12 cellular contexts compared by ENCODE assay signal in the genomic region with DNA sequence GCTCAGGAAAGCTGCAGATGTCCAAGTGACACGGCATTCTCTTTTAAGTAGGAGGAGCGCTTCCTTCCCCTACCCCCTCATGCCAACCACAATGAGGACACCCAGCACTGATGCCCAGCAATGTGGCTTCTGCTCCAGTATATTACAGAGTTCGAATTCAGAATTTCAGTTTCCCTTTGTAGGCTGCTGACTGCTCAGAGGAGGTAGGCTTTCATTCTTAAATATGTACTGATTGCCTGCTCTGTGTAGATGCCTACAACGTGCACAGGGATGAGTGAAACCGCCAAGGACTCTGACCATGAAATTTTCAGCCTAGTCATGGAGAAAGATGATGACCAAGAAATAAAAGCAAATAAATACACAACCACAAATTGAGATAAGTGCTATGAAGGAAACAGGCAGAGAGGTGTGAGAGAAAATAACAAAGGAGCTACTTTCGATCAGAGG. TPM values are rescaled to one million over a fixed set of nuclear protein-coding genes. Genes with fewer than 3 reads are reported as not detected.
DNase-seq lines count a peak whose midpoint lies in the region; ATAC-seq, FAIRE-seq and TF ChIP-seq lines count a peak whose summit lies in the region.
"Had no signal": no experiment of that assay in that cellular context is flagged by ENCODE, and none has a peak within 500 bp of the region (broad histone marks: within the 10 kb centered on the region; RNA-seq: fewer than 3 reads in every experiment).

No MANE protein-coding gene starts in this region.

- H3K27me3 ChIP-seq in K562 (ENCODE audit: control insufficient read depth in 2 of 2, insufficient read depth in 2 of 2, low read length in 2 of 2) = no peaks in the 10 kb centered on the region

- in situ Hi-C loops in K562 (cut with MboI) = no loop called here

- intact Hi-C loops in CD14-positive monocyte (cut with micrococcal nuclease) (no loop called here), K562 (cut with micrococcal nuclease) (no loop called here), posterior vena cava (cut with DNase I) (no loop called here)

- no peak for TF ChIP-seq CTCF in CD14-positive monocyte (IDR thresholded peaks at IDR 0.05)
- TF ChIP-seq CTCF in K562 (IDR thresholded peaks at IDR 0.05 in 2 of 3, conservative IDR thresholded peaks at IDR 0.05 in 1 of 3; ENCODE audit: insufficient read depth in 2 of 3, low read depth in 1 of 3, low read length in 3 of 3) = no peak

- no peak for TF ChIP-seq EP300 in K562 (IDR thresholded peaks at IDR 0.05; ENCODE audit: low read length)

- no peak overlapping the region for H3K4me3 ChIP-seq in K562

- no peaks in the 10 kb centered on the region for H3K79me2 ChIP-seq in K562 (ENCODE audit: control insufficient read depth, insufficient read depth, low read length)

- H3K36me3 ChIP-seq in K562 (ENCODE audit: control insufficient read depth, insufficient read depth, low read length) = no peaks in the 10 kb centered on the region

- H3K9me3 ChIP-seq in K562 (replicated peaks; ENCODE audit: control insufficient read depth, insufficient read depth, low read depth, low read length) = no peaks in the 10 kb centered on the region

- no peak overlapping the region for H3K4me3 Mint-ChIP-seq in CD14-positive monocyte

- 27% methylated on average over 6 of the region's 6 CpGs for WGBS in K562 (ENCODE audit: insufficient coverage, low coverage, missing lambda C conversion rate)

- peak overlapping the region; percentile 20 to 86 (median 63) for H3K27ac Mint-ChIP-seq in CD14-positive monocyte

- FAIRE-seq in K562 (lab: Jason Lieb, UNC) = no peak

- TF ChIP-seq RAD21 in K562 (CRISPR knock-in tag; conservative IDR thresholded peaks at IDR 0.05 in 1 of 2, IDR thresholded peaks at IDR 0.05 in 1 of 2) = peak in 1 of 2 experiments; percentile 17; a peak in 1 of 4 replicates

- H3K4me1 Mint-ChIP-seq in CD14-positive monocyte = peaks cover 32% of the 10 kb centered on the region

- H3K4me1 ChIP-seq in K562 (replicated peaks in 1 of 2; ENCODE audit: control insufficient read depth in 2 of 2, insufficient read depth in 2 of 2, low read length in 2 of 2) = peaks cover 16 to 31% of the 10 kb centered on the region in 2 experiments

- peaks cover 0 to 3% (median 0%) of the 10 kb centered on the region in 7 donors for H3K9me3 Mint-ChIP-seq in CD14-positive monocyte

- BruUV-seq in K562 (replicated peaks; lab: Mats Ljungman, UMichigan) = no TSS peak

- CTCF ChIA-PET in K562 (lab: Yijun Ruan, JAX; ENCODE audit: low intra/inter-chr PET ratio) = no interaction called here

- H3K36me3 Mint-ChIP-seq in CD14-positive monocyte = no peaks in the 10 kb centered on the region

- peak overlapping the region; percentile 87 for H2AFZ ChIP-seq in K562 (ENCODE audit: low read depth, low read length)

- ATAC-seq in GM18909 (IDR thresholded peaks at IDR 0.05; ENCODE audit: poor library complexity, unreplicated experiment) = peak; percentile 53
- ATAC-seq in HG03442 (IDR thresholded peaks at IDR 0.05; ENCODE audit: unreplicated experiment) = peak; percentile 34
- peak; percentile 20 for ATAC-seq in K562
- no peak for ATAC-seq in HG03342 (IDR thresholded peaks at IDR 0.05; ENCODE audit: unreplicated experiment)
- ATAC-seq: left ventricle myocardium superior had no signal

- H3K27ac ChIP-seq in K562 (ENCODE audit: extremely low read depth, low read depth, low read length) = peak overlapping the region; percentile 52; the same call in 2 of the 3 replicates

- no peaks in the 10 kb centered on the region for H4K20me1 ChIP-seq in K562 (replicated peaks; ENCODE audit: control insufficient read depth, insufficient read depth, low read length)

- peak overlapping the region; percentile 54; the same call in 1 of the 2 replicates for H3K4me2 ChIP-seq in K562 (ENCODE audit: insufficient read depth, low read length)

- DNase-seq in CD14-positive monocyte (ENCODE audit: low spot score) (no peak), K562 (ENCODE audit: extremely low read depth in 1 of 4, low spot score in 3 of 4) (no peak), dermis blood vessel endothelial cell (no peak), middle frontal gyrus (ENCODE audit: extremely low spot score, low spot score) (no peak), posterior vena cava (ENCODE audit: low spot score) (no peak)
- DNase-seq: activated CD4-positive, CD25-positive, alpha-beta regulatory T cell; left ventricle myocardium superior; NCI-H1105; stimulated activated CD8-positive, alpha-beta memory T cell treated with anti-CD3 and anti-CD28 coated beads, Interleukin-4, amount 100 ng/mL, for 48 hours had no signal

- peaks cover 0 to 2% (median 0%) of the 10 kb centered on the region in 3 donors for H3K27me3 Mint-ChIP-seq in CD14-positive monocyte (ENCODE audit: low read depth in 3 of 3)

- peak overlapping the region; percentile 22 to 67; a peak in 2 of 4 replicates for H3K9ac ChIP-seq in K562 (ENCODE audit: insufficient read depth in 1 of 2, low read depth in 2 of 2, low read length in 2 of 2)

- POLR2A ChIA-PET in K562 (lab: Yijun Ruan, JAX) = interaction anchor here (0.7 to 1.0 kb wide), 3 partner anchors 23 to 66 kb away, joined by 3 read pairs; no protein-coding TSS in a partner anchor

- TF ChIP-seq POLR2A in K562 (conservative IDR thresholded peaks at IDR 0.05) = no peak

- H3K9me1 ChIP-seq in K562 (ENCODE audit: control insufficient read depth, insufficient read depth, low read length) = no peaks in the 10 kb centered on the region

TF ChIP-seq in K562, 482 proteins besides CTCF, POLR2A, EP300 and RAD21 (continues in another document):
- TF ChIP-seq RCOR1 (IDR thresholded peaks at IDR 0.05; ENCODE audit: borderline replicate concordance in 1 of 2, low read depth in 2 of 2, low read length in 2 of 2) (no peak), NFE2 (IDR thresholded peaks at IDR 0.05; ENCODE audit: low read depth) (peak; percentile 72), MAFF (IDR thresholded peaks at IDR 0.05; ENCODE audit: low read length) (peak; percentile 18; the same call in 1 of the 2 replicates), GABPB1 (CRISPR knock-in tag; IDR thresholded peaks at IDR 0.05) (no peak), KHSRP (IDR thresholded peaks at IDR 0.05) (no peak), HDAC3 (IDR thresholded peaks at IDR 0.05; ENCODE audit: borderline replicate concordance, partially characterized antibody) (no peak), SREBF1 (IDR thresholded peaks at IDR 0.05; ENCODE audit: borderline replicate concordance, low read depth, low read length) (no peak), NFIC (IDR thresholded peaks at IDR 0.05) (no peak), JUND (IDR thresholded peaks at IDR 0.05; ENCODE audit: borderline replicate concordance, low read depth, low read length) (0 out of 2 replicates have a peak, but pooled peaks have one; percentile 2), JUND (tag; IDR thresholded peaks at IDR 0.05; ENCODE audit: borderline replicate concordance, low read depth, low read length) (no peak), POLR3A (IDR thresholded peaks at IDR 0.05; ENCODE audit: borderline replicate concordance, extremely low read depth, insufficient read depth, insufficient read length) (no peak), ZNF143 (CRISPR knock-in tag; IDR thresholded peaks at IDR 0.05) (no peak), BHLHE40 (IDR thresholded peaks at IDR 0.05; ENCODE audit: low read length) (no peak), ZNF766 (CRISPR knock-in tag; conservative IDR thresholded peaks at IDR 0.05) (no peak), GABPA (tag; conservative IDR thresholded peaks at IDR 0.05; ENCODE audit: low read depth) (no peak), PHF8 (IDR thresholded peaks at IDR 0.05; ENCODE audit: borderline replicate concordance, low read length) (no peak), MAFK (IDR thresholded peaks at IDR 0.05; ENCODE audit: low read length) (peak; percentile 34; the same call in 1 of the 2 replicates)

RNA-seq across cellular contexts. Expression of gene TNFAIP3, which starts 50.9 kb away (rescaled TPM):
- polyA plus RNA-seq in CD14-positive monocyte (10 to 100 TPM; 35.5 to 38.4 TPM), K562 (2011; rRNA removed) (6.4 and 11.8 TPM in 2 replicates), K562 (2014; fragmentation: Illumina TruSeq; extraction: Trizol) (9.8 and 11.5 TPM in 2 replicates), K562 (2014; fragmentation: Nextera tagmentation; extraction: Ambion mirVana) (1 to 10 TPM in 1 of 2 experiments, under 1 TPM in 1; 0.79 to 1.3 TPM), K562 (2014; rRNA removed) (9.2 and 9.5 TPM in 2 replicates)
- total RNA-seq in K562 (2011; cell fraction: chromatin; rRNA removed; ENCODE audit: low replicate concordance) = 14.3 and 18.6 TPM in 2 replicates
- total RNA-seq in K562 (2011; cell fraction: nucleolus; rRNA removed) = 8.0 and 9.1 TPM in 2 replicates
- total RNA-seq in K562 (2011; cell fraction: nucleoplasm; rRNA removed) = 10.2 and 11.3 TPM in 2 replicates
- total RNA-seq in K562 (2014; rRNA removed) (5.9 and 6.2 TPM in 2 replicates), K562 (2014; rRNA removed; fragmentation: Illumina TruSeq; extraction: Trizol) (6.5 and 6.9 TPM in 2 replicates), K562 (2015; rRNA removed; fragmentation: Illumina TruSeq; extraction: Trizol) (4.6 TPM in 2 replicates), K562 (2021) (12.5 and 17.0 TPM in 2 replicates), dermis blood vessel endothelial cell (5.4 and 13.4 TPM in 2 replicates), posterior vena cava (10 to 100 TPM; 19.0 to 28.6 TPM)
- 2.5 and 5.0 TPM in 2 replicates for polyA plus RNA-seq in K562 (2011; cell fraction: cytosol; rRNA removed)
- 21.1 and 33.6 TPM in 2 replicates for polyA plus RNA-seq in K562 (2011; cell fraction: nucleus; rRNA removed)
- polyA plus RNA-seq in K562 (2012) = 5.7 and 26.6 TPM in 2 replicates
- polyA minus RNA-seq in K562 (2011; rRNA and poly(A)+ RNA removed) = 5.4 and 11.3 TPM in 2 replicates
- polyA minus RNA-seq in K562 (2011; cell fraction: cytosol; rRNA and poly(A)+ RNA removed) = 2.9 and 4.6 TPM in 2 replicates
- 6.7 and 20.5 TPM in 2 replicates for polyA minus RNA-seq in K562 (2011; cell fraction: nucleus; rRNA and poly(A)+ RNA removed)
